ENCODE assay signal across 1 cellular context in genomic region chr4:112031712-112032328, GRCh38.
TF ChIP-seq lines count a peak whose summit lies in the region.

No MANE protein-coding gene starts in this region.

TF ChIP-seq in HCT116, 20 proteins besides CTCF, POLR2A, EP300 and RAD21:
- TF ChIP-seq ZBTB33 (IDR thresholded peaks at IDR 0.05; ENCODE audit: extremely low read depth, insufficient replicate concordance, low read length) (no peak), FOSL1 (IDR thresholded peaks at IDR 0.05; ENCODE audit: low read depth) (no peak), SIN3A (IDR thresholded peaks at IDR 0.05; ENCODE audit: low read depth) (no peak), REST (IDR thresholded peaks at IDR 0.05; ENCODE audit: low read depth) (no peak), CEBPB (IDR thresholded peaks at IDR 0.05; ENCODE audit: low read depth) (no peak), ELF1 (IDR thresholded peaks at IDR 0.05; ENCODE audit: borderline replicate concordance, low read depth) (no peak)
